Comparison of ENCODE assay signal across 18 cellular contexts in genomic region chr14:52802597-52802996, GRCh38. TPM values are rescaled to one million over a fixed set of nuclear protein-coding genes. Genes with fewer than 3 reads are reported as not detected.
DNase-seq lines count a peak whose midpoint lies in the region; ATAC-seq and TF ChIP-seq lines count a peak whose summit lies in the region.
"Had no signal": no experiment of that assay in that cellular context is flagged by ENCODE, and none has a peak within 500 bp of the region (broad histone marks: within the 10 kb centered on the region; RNA-seq: fewer than 3 reads in every experiment).

No MANE protein-coding gene starts in this region.

- no peak overlapping the region for H3K27ac ChIP-seq in left lung
- H3K27ac ChIP-seq: cardiac muscle cell, vagina had no signal

- intact Hi-C loops in left lung (cut with DNase I) = no loop called here

- DNase-seq in EH (ENCODE audit: low read depth) = peak; percentile 70
- DNase-seq in NCI-H460 (ENCODE audit: extremely low read depth, low read depth) = peak; percentile 40
- peak; percentile 48 for DNase-seq in dedifferentiated amniotic fluid mesenchymal stem cell (ENCODE audit: extremely low spot score)
- no peak for DNase-seq in osteocyte (ENCODE audit: extremely low spot score, unreplicated experiment)
- no peak for DNase-seq in left lung
- DNase-seq in hippocampal formation (lab: John Stamatoyannopoulos, UW) = no peak
- DNase-seq in activated CD4-positive, CD25-positive, alpha-beta regulatory T cell (lab: John Stamatoyannopoulos, UW) = no peak
- DNase-seq in stimulated activated naive B cell treated with anti-CD40 and anti-IgM and Interleukin-4, amounts not matched to agents 10 μg/mL and 1 μg/mL and 100 μg/mL, for 72 hours = no peak
- DNase-seq: activated CD8-positive, alpha-beta T cell treated with anti-CD3 and anti-CD28 coated beads, Interleukin-2, amount 10 ng/mL, durations not matched to agents 7 days and 5 days; activated gamma-delta T cell; CD8-positive, alpha-beta T cell; NCI-H146; NCI-H526; stimulated activated CD4-positive, alpha-beta T cell treated with anti-CD3 and anti-CD28 coated beads, Interleukin-4, amount 100 ng/mL, for 24 hours had no signal

- no peak for TF ChIP-seq CTCF in osteocyte (IDR thresholded peaks at IDR 0.05)
- no peak for TF ChIP-seq CTCF in left lung (IDR thresholded peaks at IDR 0.05)

- H3K4me3 ChIP-seq in left lung = no peak overlapping the region
- H3K4me3 ChIP-seq: cardiac muscle cell, vagina had no signal

- H3K4me1 ChIP-seq in left lung = no peaks in the 10 kb centered on the region
- H3K4me1 ChIP-seq: vagina had no signal

- no peaks in the 10 kb centered on the region for H3K9me3 Mint-ChIP-seq in osteocyte (ENCODE audit: unreplicated experiment)
- no peaks in the 10 kb centered on the region for H3K9me3 Mint-ChIP-seq in stimulated activated naive B cell treated with anti-CD40 and anti-IgM and Interleukin-4, amounts not matched to agents 10 μg/mL and 1 μg/mL and 100 μg/mL, for 72 hours
- H3K9me3 Mint-ChIP-seq: CD8-positive, alpha-beta T cell; stimulated activated effector memory CD8-positive, alpha-beta T cell treated with anti-CD3 and anti-CD28 coated beads, Interleukin-12 subunit alpha, Interleukin-12 subunit beta, amount 100 ng/mL, for 72 hours had no signal

- no peaks in the 10 kb centered on the region for H3K36me3 Mint-ChIP-seq in osteocyte (ENCODE audit: unreplicated experiment)
- no peaks in the 10 kb centered on the region for H3K36me3 Mint-ChIP-seq in stimulated activated naive B cell treated with anti-CD40 and anti-IgM and Interleukin-4, amounts not matched to agents 10 μg/mL and 1 μg/mL and 100 μg/mL, for 72 hours
- H3K36me3 Mint-ChIP-seq: CD8-positive, alpha-beta T cell; IgD-negative memory B cell; stimulated activated effector memory CD8-positive, alpha-beta T cell treated with anti-CD3 and anti-CD28 coated beads, Interleukin-12 subunit alpha, Interleukin-12 subunit beta, amount 100 ng/mL, for 72 hours had no signal

- no peak for ATAC-seq in left lung
- ATAC-seq in stimulated activated naive B cell treated with anti-CD40 and anti-IgM and Interleukin-4, amounts not matched to agents 10 μg/mL and 1 μg/mL and 100 μg/mL, for 72 hours (replicated peaks) = no peak
- ATAC-seq: activated CD8-positive, alpha-beta T cell treated with anti-CD3 and anti-CD28 coated beads, Interleukin-2, amount 10 ng/mL, durations not matched to agents 7 days and 5 days; CD8-positive, alpha-beta T cell; stimulated activated effector memory CD8-positive, alpha-beta T cell treated with anti-CD3 and anti-CD28 coated beads, Interleukin-12 subunit alpha, Interleukin-12 subunit beta, amount 100 ng/mL, for 72 hours had no signal

- peaks cover 26% of the 10 kb centered on the region for H3K4me1 Mint-ChIP-seq in osteocyte (ENCODE audit: unreplicated experiment)
- peaks cover 5 to 6% of the 10 kb centered on the region in 2 donors for H3K4me1 Mint-ChIP-seq in stimulated activated naive B cell treated with anti-CD40 and anti-IgM and Interleukin-4, amounts not matched to agents 10 μg/mL and 1 μg/mL and 100 μg/mL, for 72 hours
- H3K4me1 Mint-ChIP-seq: stimulated activated effector memory CD8-positive, alpha-beta T cell treated with anti-CD3 and anti-CD28 coated beads, Interleukin-12 subunit alpha, Interleukin-12 subunit beta, amount 100 ng/mL, for 72 hours had no signal

- no peaks in the 10 kb centered on the region for H3K27me3 ChIP-seq in left lung
- H3K27me3 ChIP-seq: cardiac muscle cell, vagina had no signal

- no peaks in the 10 kb centered on the region for H3K27me3 Mint-ChIP-seq in osteocyte (ENCODE audit: unreplicated experiment)
- H3K27me3 Mint-ChIP-seq in stimulated activated naive B cell treated with anti-CD40 and anti-IgM and Interleukin-4, amounts not matched to agents 10 μg/mL and 1 μg/mL and 100 μg/mL, for 72 hours = no peaks in the 10 kb centered on the region

- no peak overlapping the region for H3K4me3 Mint-ChIP-seq in osteocyte (ENCODE audit: unreplicated experiment)
- no peak overlapping the region for H3K4me3 Mint-ChIP-seq in stimulated activated naive B cell treated with anti-CD40 and anti-IgM and Interleukin-4, amounts not matched to agents 10 μg/mL and 1 μg/mL and 100 μg/mL, for 72 hours
- H3K4me3 Mint-ChIP-seq: activated CD8-positive, alpha-beta T cell treated with anti-CD3 and anti-CD28 coated beads, Interleukin-2, amount 10 ng/mL, durations not matched to agents 7 days and 5 days; CD8-positive, alpha-beta T cell; IgD-negative memory B cell; stimulated activated effector memory CD8-positive, alpha-beta T cell treated with anti-CD3 and anti-CD28 coated beads, Interleukin-12 subunit alpha, Interleukin-12 subunit beta, amount 100 ng/mL, for 72 hours had no signal

- no peaks in the 10 kb centered on the region for H3K9me3 ChIP-seq in left lung
- H3K9me3 ChIP-seq: vagina had no signal

- peak overlapping the region; percentile 93 for H3K27ac Mint-ChIP-seq in osteocyte (ENCODE audit: unreplicated experiment)
- no peak overlapping the region for H3K27ac Mint-ChIP-seq in stimulated activated naive B cell treated with anti-CD40 and anti-IgM and Interleukin-4, amounts not matched to agents 10 μg/mL and 1 μg/mL and 100 μg/mL, for 72 hours
- H3K27ac Mint-ChIP-seq: activated CD8-positive, alpha-beta T cell treated with anti-CD3 and anti-CD28 coated beads, Interleukin-2, amount 10 ng/mL, durations not matched to agents 7 days and 5 days; CD8-positive, alpha-beta T cell; IgD-negative memory B cell; stimulated activated effector memory CD8-positive, alpha-beta T cell treated with anti-CD3 and anti-CD28 coated beads, Interleukin-12 subunit alpha, Interleukin-12 subunit beta, amount 100 ng/mL, for 72 hours had no signal

- no peaks in the 10 kb centered on the region for H3K36me3 ChIP-seq in left lung
- H3K36me3 ChIP-seq: cardiac muscle cell, vagina had no signal

RNA-seq across cellular contexts. Expression of gene GNPNAT1, which starts 11.2 kb away (rescaled TPM):
- total RNA-seq in NCI-H460 (2014; rRNA removed; shearing (Covaris generic)) = 66.0 and 66.5 TPM in 2 replicates
- 52.1 and 56.3 TPM in 2 replicates for polyA plus RNA-seq in NCI-H460 (2014; cell fraction: nucleus; rRNA removed)
- total RNA-seq in osteocyte (26.7 and 30.2 TPM in 2 replicates), left lung (10 to 100 TPM; 19.1 to 22.3 TPM)

Comparison
In these comparisons a context has a peak if more than half of its experiments do, and no peak if none do; other contexts are left out.
1. DNase-seq: peak in EH (single experiment), NCI-H460 (single experiment) and dedifferentiated amniotic fluid mesenchymal stem cell (single experiment); none in osteocyte (single experiment), left lung (0 of 2), hippocampal formation (0 of 2), activated CD4-positive, CD25-positive, alpha-beta regulatory T cell (0 of 4) and stimulated activated naive B cell treated with anti-CD40 and anti-IgM and Interleukin-4, amounts not matched to agents 10 μg/mL and 1 μg/mL and 100 μg/mL, for 72 hours (single experiment).